Comparison of ENCODE assay signal across 12 cellular contexts in genomic region chr3:128447561-128448013, GRCh38. TPM values are rescaled to one million over a fixed set of nuclear protein-coding genes. Genes with fewer than 3 reads are reported as not detected.
DNase-seq lines count a peak whose midpoint lies in the region; ATAC-seq and TF ChIP-seq lines count a peak whose summit lies in the region.
"Had no signal": no experiment of that assay in that cellular context is flagged by ENCODE, and none has a peak within 500 bp of the region (broad histone marks: within the 10 kb centered on the region; RNA-seq: fewer than 3 reads in every experiment).

No MANE protein-coding gene starts in this region.

- peaks cover 41% of the 10 kb centered on the region for H3K27me3 Mint-ChIP-seq in WTC11 (ENCODE audit: low read depth)

- H3K4me3 ChIP-seq in GM06990 (replicated peaks; ENCODE audit: low read depth, low read length): no peak overlapping the region
- H3K4me3 ChIP-seq: mucosa of descending colon had no signal

- CTCF ChIA-PET in WTC11 (lab: Charles Lee): no interaction called here

- POLR2A ChIA-PET in WTC11 (lab: Charles Lee): no interaction called here

- H3K36me3 Mint-ChIP-seq in WTC11: no peaks in the 10 kb centered on the region

- no peaks in the 10 kb centered on the region for H3K27me3 ChIP-seq in GM06990 (replicated peaks; ENCODE audit: control insufficient read depth, insufficient read depth, low read length)

- peak; percentile 59 for DNase-seq in GM06990 (ENCODE audit: extremely low read depth, insufficient read length)
- DNase-seq in activated CD8-positive, alpha-beta memory T cell treated with anti-CD3 and anti-CD28 coated beads, Interleukin-2, amount 50 U/mL, for 24 hours (ENCODE audit: extremely low read depth): peak; percentile 25
- DNase-seq in stimulated activated CD4-positive, alpha-beta T cell treated with anti-CD3 and anti-CD28 coated beads, Interleukin-15, amount 100 ng/mL, for 48 hours (ENCODE audit: low read depth in 2 of 2): peak; percentile 72 to 77
- no peak for DNase-seq in WTC11 (ENCODE audit: low spot score)
- DNase-seq in COLO829 (ENCODE audit: low spot score): no peak
- no peak for DNase-seq in RKO (ENCODE audit: low spot score)
- DNase-seq in NCI-H446 (lab: John Stamatoyannopoulos, UW): no peak
- DNase-seq: amniotic stem cell had no signal

- H3K4me1 Mint-ChIP-seq in WTC11: no peaks in the 10 kb centered on the region

- TF ChIP-seq CTCF in GM06990 (IDR thresholded peaks at IDR 0.05; ENCODE audit: insufficient read depth, low read length, poor library complexity, severe bottlenecking): no peak
- no peak for TF ChIP-seq CTCF in WTC11 (IDR thresholded peaks at IDR 0.05)

- no peak overlapping the region for H3K4me3 Mint-ChIP-seq in WTC11

- H3K27ac Mint-ChIP-seq in WTC11: no peak overlapping the region

- H3K9me3 Mint-ChIP-seq in WTC11: peaks cover 25% of the 10 kb centered on the region

- H3K36me3 ChIP-seq in GM06990 (ENCODE audit: control insufficient read depth, insufficient read depth, low read length): no peaks in the 10 kb centered on the region

- peak; percentile 68 for ATAC-seq in HG02798 (IDR thresholded peaks at IDR 0.05; ENCODE audit: poor library complexity, unreplicated experiment)
- no peak for ATAC-seq in WTC11
- ATAC-seq: mucosa of descending colon had no signal

TF ChIP-seq in WTC11, 78 proteins besides CTCF, POLR2A, EP300 and RAD21:
- no peak for TF ChIP-seq NR3C1 (CRISPR knock-in tag; conservative IDR thresholded peaks at IDR 0.05; ENCODE audit: low read depth)
- TF ChIP-seq FOXK1 (CRISPR knock-in tag; IDR thresholded peaks at IDR 0.05): no peak
- no peak for TF ChIP-seq SMAD4 (CRISPR knock-in tag; IDR thresholded peaks at IDR 0.05)
- TF ChIP-seq ZNF423 (CRISPR knock-in tag; IDR thresholded peaks at IDR 0.05): no peak
- TF ChIP-seq AFF4 (CRISPR knock-in tag; IDR thresholded peaks at IDR 0.05; ENCODE audit: borderline replicate concordance): no peak
- no peak for TF ChIP-seq ARID4B (CRISPR knock-in tag; IDR thresholded peaks at IDR 0.05; ENCODE audit: borderline replicate concordance)
- TF ChIP-seq, protein P1, sequence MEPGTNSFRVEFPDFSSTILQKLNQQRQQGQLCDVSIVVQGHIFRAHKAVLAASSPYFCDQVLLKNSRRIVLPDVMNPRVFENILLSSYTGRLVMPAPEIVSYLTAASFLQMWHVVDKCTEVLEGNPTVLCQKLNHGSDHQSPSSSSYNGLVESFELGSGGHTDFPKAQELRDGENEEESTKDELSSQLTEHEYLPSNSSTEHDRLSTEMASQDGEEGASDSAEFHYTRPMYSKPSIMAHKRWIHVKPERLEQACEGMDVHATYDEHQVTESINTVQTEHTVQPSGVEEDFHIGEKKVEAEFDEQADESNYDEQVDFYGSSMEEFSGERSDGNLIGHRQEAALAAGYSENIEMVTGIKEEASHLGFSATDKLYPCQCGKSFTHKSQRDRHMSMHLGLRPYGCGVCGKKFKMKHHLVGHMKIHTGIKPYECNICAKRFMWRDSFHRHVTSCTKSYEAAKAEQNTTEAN (CRISPR knock-in tag; IDR thresholded peaks at IDR 0.05): no peak
- TF ChIP-seq TP53 (CRISPR knock-in tag; IDR thresholded peaks at IDR 0.05): no peak
- TF ChIP-seq GTF2I (CRISPR knock-in tag; conservative IDR thresholded peaks at IDR 0.05): no peak
- no peak for TF ChIP-seq CREB1 (CRISPR knock-in tag; IDR thresholded peaks at IDR 0.05)
- TF ChIP-seq, protein P2, sequence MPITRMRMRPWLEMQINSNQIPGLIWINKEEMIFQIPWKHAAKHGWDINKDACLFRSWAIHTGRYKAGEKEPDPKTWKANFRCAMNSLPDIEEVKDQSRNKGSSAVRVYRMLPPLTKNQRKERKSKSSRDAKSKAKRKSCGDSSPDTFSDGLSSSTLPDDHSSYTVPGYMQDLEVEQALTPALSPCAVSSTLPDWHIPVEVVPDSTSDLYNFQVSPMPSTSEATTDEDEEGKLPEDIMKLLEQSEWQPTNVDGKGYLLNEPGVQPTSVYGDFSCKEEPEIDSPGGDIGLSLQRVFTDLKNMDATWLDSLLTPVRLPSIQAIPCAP (CRISPR knock-in tag; IDR thresholded peaks at IDR 0.05): no peak
- no peak for TF ChIP-seq ZNF317 (CRISPR knock-in tag; IDR thresholded peaks at IDR 0.05; ENCODE audit: borderline replicate concordance, low read depth)
- TF ChIP-seq SP1 (CRISPR knock-in tag; conservative IDR thresholded peaks at IDR 0.05): no peak
- TF ChIP-seq, protein P3, sequence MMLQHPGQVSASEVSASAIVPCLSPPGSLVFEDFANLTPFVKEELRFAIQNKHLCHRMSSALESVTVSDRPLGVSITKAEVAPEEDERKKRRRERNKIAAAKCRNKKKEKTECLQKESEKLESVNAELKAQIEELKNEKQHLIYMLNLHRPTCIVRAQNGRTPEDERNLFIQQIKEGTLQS (CRISPR knock-in tag; conservative IDR thresholded peaks at IDR 0.05): no peak

RNA-seq across cellular contexts. Expression of gene DNAJB8, which starts 19.1 kb away (rescaled TPM):
- total RNA-seq in WTC11 (2021): not detected in 3 replicates
- total RNA-seq: M059J; mucosa of descending colon; T-helper 1 cell treated with Interleukin-12 subunit alpha and Interleukin-12 subunit beta and Interleukin-4 antibody, amounts not matched to agents 30 ng/mL and 1 ng/mL, for 36 hours had no signal

RNA-seq across cellular contexts. Expression of gene GATA2, which starts 45.4 kb away (rescaled TPM):
- 1.3 to 1.6 TPM (median 1.5 TPM) in 3 replicates for total RNA-seq in WTC11 (2021)

Comparison
In these comparisons a context has a peak if more than half of its experiments do, and no peak if none do; other contexts are left out.
1. DNase-seq: peak in GM06990 (single experiment), activated CD8-positive, alpha-beta memory T cell treated with anti-CD3 and anti-CD28 coated beads, Interleukin-2, amount 50 U/mL, for 24 hours (single experiment) and stimulated activated CD4-positive, alpha-beta T cell treated with anti-CD3 and anti-CD28 coated beads, Interleukin-15, amount 100 ng/mL, for 48 hours (2 of 2); none in WTC11 (single experiment), COLO829 (single experiment), RKO (single experiment) and NCI-H446 (0 of 2).